In the genomic region with DNA sequence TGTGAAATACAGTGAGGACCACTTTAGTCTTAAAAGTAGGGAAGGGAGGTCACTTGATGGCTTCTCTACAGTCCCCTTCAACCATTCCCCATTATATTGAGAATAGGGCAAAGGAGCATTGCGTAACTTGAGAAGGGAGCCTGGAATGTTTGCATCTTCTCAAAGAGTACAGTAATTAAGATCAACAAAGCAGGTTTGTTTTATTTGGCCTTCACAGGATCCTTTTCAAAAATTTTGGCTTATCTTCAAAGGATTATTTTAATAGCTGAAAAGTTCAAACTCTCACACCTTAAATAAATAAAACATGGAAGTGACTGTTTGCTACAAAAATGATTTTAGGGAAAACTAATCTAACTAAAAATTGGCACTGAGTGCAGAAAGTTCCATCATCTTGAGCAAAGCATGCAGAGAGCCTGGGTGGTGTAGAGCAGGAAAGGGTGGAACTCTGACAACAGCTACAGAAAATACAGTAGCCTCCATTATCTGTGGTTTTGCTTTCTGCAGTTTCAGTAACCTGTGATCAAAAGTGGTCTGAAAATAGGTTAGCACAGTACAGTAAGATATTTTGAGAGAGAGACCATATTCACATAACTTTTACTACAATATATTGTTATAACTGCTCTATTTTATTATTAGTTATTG, we compare ENCODE assay signal across 1 cellular context.
TF ChIP-seq lines count a peak whose summit lies in the region.

No MANE protein-coding gene starts in this region.

TF ChIP-seq in HepG2, 621 proteins besides CTCF, POLR2A, EP300 and RAD21 (continued from another document and continues in another):
- TF ChIP-seq ZNF276 (CRISPR knock-in tag; IDR thresholded peaks at IDR 0.05; ENCODE audit: low read depth) = no peak
- TF ChIP-seq KMT2A (CRISPR knock-in tag; IDR thresholded peaks at IDR 0.05) = no peak
- peak; percentile 52 for TF ChIP-seq TEAD3 (CRISPR knock-in tag; optimal IDR thresholded peaks at IDR 0.05; ENCODE audit: borderline replicate concordance)
- TF ChIP-seq ZNF101 (CRISPR knock-in tag; IDR thresholded peaks at IDR 0.05; ENCODE audit: borderline replicate concordance, low read depth) = no peak
- no peak for TF ChIP-seq ZBTB46 (CRISPR knock-in tag; IDR thresholded peaks at IDR 0.05; ENCODE audit: borderline replicate concordance)
- no peak for TF ChIP-seq SP1 (IDR thresholded peaks at IDR 0.05)
- TF ChIP-seq SP1 (CRISPR knock-in tag; IDR thresholded peaks at IDR 0.05) = no peak
- no peak for TF ChIP-seq TERF1 (CRISPR knock-in tag; IDR thresholded peaks at IDR 0.05)
- TF ChIP-seq KAT2B (IDR thresholded peaks at IDR 0.05; ENCODE audit: borderline replicate concordance, low read depth, low read length) = no peak
- no peak for TF ChIP-seq ZNF10 (CRISPR knock-in tag; IDR thresholded peaks at IDR 0.05; ENCODE audit: borderline replicate concordance, low read depth)
- no peak for TF ChIP-seq TBX2 (CRISPR knock-in tag; IDR thresholded peaks at IDR 0.05; ENCODE audit: borderline replicate concordance)
- no peak for TF ChIP-seq ZNF629 (CRISPR knock-in tag; conservative IDR thresholded peaks at IDR 0.05)
- no peak for TF ChIP-seq IRF2 (CRISPR knock-in tag; IDR thresholded peaks at IDR 0.05)
- TF ChIP-seq ZNF543 (CRISPR knock-in tag; IDR thresholded peaks at IDR 0.05) = no peak
- TF ChIP-seq ZNF562 (CRISPR knock-in tag; IDR thresholded peaks at IDR 0.05; ENCODE audit: borderline replicate concordance) = no peak
- TF ChIP-seq E2F1 (CRISPR knock-in tag; IDR thresholded peaks at IDR 0.05) = no peak
- TF ChIP-seq NR2F1 (CRISPR knock-in tag; IDR thresholded peaks at IDR 0.05) = no peak
- no peak for TF ChIP-seq HNF1A (IDR thresholded peaks at IDR 0.05; ENCODE audit: low read depth)
- peak; percentile 33; the same call in 1 of the 2 replicates for TF ChIP-seq HNF1A (CRISPR knock-in tag; IDR thresholded peaks at IDR 0.05; ENCODE audit: borderline replicate concordance)
- peak; percentile 45; the same call in 1 of the 2 replicates for TF ChIP-seq TCF7 (IDR thresholded peaks at IDR 0.05; ENCODE audit: low read depth)
- no peak for TF ChIP-seq ZNF430 (CRISPR knock-in tag; IDR thresholded peaks at IDR 0.05)
- TF ChIP-seq PRDM4 (CRISPR knock-in tag; IDR thresholded peaks at IDR 0.05; ENCODE audit: borderline replicate concordance) = no peak
- no peak for TF ChIP-seq TSC22D2 (CRISPR knock-in tag; IDR thresholded peaks at IDR 0.05; ENCODE audit: borderline replicate concordance)
- TF ChIP-seq MBD4 (IDR thresholded peaks at IDR 0.05; ENCODE audit: borderline replicate concordance, low read length) = no peak
- no peak for TF ChIP-seq ZNF639 (CRISPR knock-in tag; conservative IDR thresholded peaks at IDR 0.05)
- TF ChIP-seq BORCS8-MEF2B (CRISPR knock-in tag; IDR thresholded peaks at IDR 0.05) = no peak
- no peak for TF ChIP-seq FOXK2 (IDR thresholded peaks at IDR 0.05)
- TF ChIP-seq CEBPG (CRISPR knock-in tag; IDR thresholded peaks at IDR 0.05) = peak; percentile 77
- no peak for TF ChIP-seq THYN1 (CRISPR knock-in tag; IDR thresholded peaks at IDR 0.05; ENCODE audit: borderline replicate concordance, low read depth)
- TF ChIP-seq POGK (CRISPR knock-in tag; conservative IDR thresholded peaks at IDR 0.05) = no peak
- TF ChIP-seq SNAI1 (CRISPR knock-in tag; IDR thresholded peaks at IDR 0.05; ENCODE audit: borderline replicate concordance) = no peak
- TF ChIP-seq, protein P1, sequence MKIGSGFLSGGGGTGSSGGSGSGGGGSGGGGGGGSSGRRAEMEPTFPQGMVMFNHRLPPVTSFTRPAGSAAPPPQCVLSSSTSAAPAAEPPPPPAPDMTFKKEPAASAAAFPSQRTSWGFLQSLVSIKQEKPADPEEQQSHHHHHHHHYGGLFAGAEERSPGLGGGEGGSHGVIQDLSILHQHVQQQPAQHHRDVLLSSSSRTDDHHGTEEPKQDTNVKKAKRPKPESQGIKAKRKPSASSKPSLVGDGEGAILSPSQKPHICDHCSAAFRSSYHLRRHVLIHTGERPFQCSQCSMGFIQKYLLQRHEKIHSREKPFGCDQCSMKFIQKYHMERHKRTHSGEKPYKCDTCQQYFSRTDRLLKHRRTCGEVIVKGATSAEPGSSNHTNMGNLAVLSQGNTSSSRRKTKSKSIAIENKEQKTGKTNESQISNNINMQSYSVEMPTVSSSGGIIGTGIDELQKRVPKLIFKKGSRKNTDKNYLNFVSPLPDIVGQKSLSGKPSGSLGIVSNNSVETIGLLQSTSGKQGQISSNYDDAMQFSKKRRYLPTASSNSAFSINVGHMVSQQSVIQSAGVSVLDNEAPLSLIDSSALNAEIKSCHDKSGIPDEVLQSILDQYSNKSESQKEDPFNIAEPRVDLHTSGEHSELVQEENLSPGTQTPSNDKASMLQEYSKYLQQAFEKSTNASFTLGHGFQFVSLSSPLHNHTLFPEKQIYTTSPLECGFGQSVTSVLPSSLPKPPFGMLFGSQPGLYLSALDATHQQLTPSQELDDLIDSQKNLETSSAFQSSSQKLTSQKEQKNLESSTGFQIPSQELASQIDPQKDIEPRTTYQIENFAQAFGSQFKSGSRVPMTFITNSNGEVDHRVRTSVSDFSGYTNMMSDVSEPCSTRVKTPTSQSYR (CRISPR knock-in tag; IDR thresholded peaks at IDR 0.05; ENCODE audit: borderline replicate concordance) = no peak
- no peak for TF ChIP-seq ZNF263 (CRISPR knock-in tag; IDR thresholded peaks at IDR 0.05)
- no peak for TF ChIP-seq SOX6 (IDR thresholded peaks at IDR 0.05)
- TF ChIP-seq SOX6 (CRISPR knock-in tag; IDR thresholded peaks at IDR 0.05) = peak; percentile 60; the same call in 1 of the 2 replicates
- no peak for TF ChIP-seq CREB3 (CRISPR knock-in tag; IDR thresholded peaks at IDR 0.05)
- no peak for TF ChIP-seq TCF7L2 (IDR thresholded peaks at IDR 0.05; ENCODE audit: low read depth, low read length)
- no peak for TF ChIP-seq GPN1 (CRISPR knock-in tag; IDR thresholded peaks at IDR 0.05; ENCODE audit: borderline replicate concordance)
- no peak for TF ChIP-seq RFX1 (IDR thresholded peaks at IDR 0.05)
